1 cellular context compared by ENCODE assay signal in the genomic region with DNA sequence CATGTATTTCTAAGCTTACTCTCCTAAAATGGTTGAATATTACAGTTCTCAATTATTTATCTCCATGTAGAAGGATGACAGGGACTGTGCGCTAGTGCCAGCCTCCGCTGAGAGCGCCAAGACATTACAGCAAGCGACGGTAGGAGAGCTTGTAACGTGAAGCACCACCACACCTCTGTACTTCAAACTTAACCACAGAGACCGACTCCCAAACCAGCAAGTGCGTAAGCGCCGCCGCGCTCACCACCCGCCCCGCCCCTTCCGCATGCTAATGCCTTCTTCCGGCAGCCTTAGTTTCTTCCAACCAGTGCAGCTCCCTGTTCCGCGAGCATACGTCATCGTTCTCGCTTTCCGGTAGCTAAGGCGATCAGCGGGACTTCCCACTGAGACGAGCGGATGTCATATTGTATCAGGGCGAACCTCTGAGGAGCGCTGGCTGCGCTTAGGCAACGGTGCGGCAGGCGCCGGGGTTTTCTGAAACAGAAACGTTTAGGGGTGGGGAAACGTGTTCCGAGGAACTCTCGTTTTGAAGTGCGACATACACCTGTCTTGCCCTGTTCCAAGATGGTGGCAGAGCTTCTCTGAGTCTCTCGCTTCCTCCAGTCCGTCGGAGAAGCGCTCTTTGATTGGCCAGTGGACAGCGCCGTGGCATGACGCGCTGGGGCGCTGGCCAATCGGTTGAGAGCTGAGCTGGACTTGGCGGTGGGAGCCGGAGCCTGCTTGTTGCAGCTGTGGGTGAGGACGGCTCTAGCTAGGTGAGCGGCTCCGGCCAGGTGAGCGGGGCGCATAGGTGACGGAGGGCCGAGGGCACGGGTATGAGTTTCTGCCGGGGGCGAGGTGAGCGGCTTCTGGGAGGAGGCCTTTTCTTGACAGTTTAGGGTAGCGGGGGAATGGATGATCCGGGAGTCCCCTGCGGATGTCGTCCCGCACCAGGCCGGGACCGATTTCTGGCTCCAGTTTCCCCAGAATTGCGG.
TF ChIP-seq lines count a peak whose summit lies in the region.

A gene (plus strand): TSS at position 723 of the 974 bp plus-strand sequence. CDS start 2,896 bp downstream, outside the sequence.

TF ChIP-seq in H1, 55 proteins besides CTCF, POLR2A, EP300 and RAD21 (continues in another document):
- TF ChIP-seq TAF1 (IDR thresholded peaks at IDR 0.05; ENCODE audit: low read depth, low read length) (peak; percentile 91), KDM5A (IDR thresholded peaks at IDR 0.05; ENCODE audit: low read length) (no peak; the same call in 1 of the 2 replicates), BRCA1 (IDR thresholded peaks at IDR 0.05; ENCODE audit: low read depth, low read length) (peak; percentile 56; the same call in 1 of the 2 replicates), CEBPB (IDR thresholded peaks at IDR 0.05; ENCODE audit: low read depth, low read length) (no peak), YY1 (IDR thresholded peaks at IDR 0.05; ENCODE audit: low read depth, low read length) (peak; percentile 98), GABPA (IDR thresholded peaks at IDR 0.05; ENCODE audit: borderline replicate concordance, insufficient read depth, low read length) (no peak), EGR1 (IDR thresholded peaks at IDR 0.05; ENCODE audit: borderline replicate concordance, low read depth, low read length) (no peak), CHD1 (IDR thresholded peaks at IDR 0.05; ENCODE audit: low read depth, low read length) (peak; percentile 47; the same call in 1 of the 2 replicates), HDAC6 (IDR thresholded peaks at IDR 0.05; ENCODE audit: low read depth, low read length) (no peak), SP1 (IDR thresholded peaks at IDR 0.05; ENCODE audit: low read depth, low read length) (peak; percentile 62; the same call in 1 of the 2 replicates), NRF1 (IDR thresholded peaks at IDR 0.05; ENCODE audit: low read depth, low read length) (0 out of 2 replicates have a peak, but pooled peaks have one; percentile 10), RXRA (IDR thresholded peaks at IDR 0.05; ENCODE audit: insufficient read depth, low read depth, low read length) (no peak), MAFK (IDR thresholded peaks at IDR 0.05; ENCODE audit: low read depth, low read length) (no peak), HDAC2 (IDR thresholded peaks at IDR 0.05; ENCODE audit: borderline replicate concordance in 1 of 2, low read depth in 2 of 2, low read length in 2 of 2) (peak in 1 of 2 experiments; percentile 68; a peak in 1 of 4 replicates), BCL11A (IDR thresholded peaks at IDR 0.05; ENCODE audit: low read depth in 2 of 2, low read length in 2 of 2) (no peak), CBX5 (IDR thresholded peaks at IDR 0.05; ENCODE audit: low read depth, low read length) (no peak), SP2 (IDR thresholded peaks at IDR 0.05; ENCODE audit: low read length) (no peak), POLR2AphosphoS5 (IDR thresholded peaks at IDR 0.05; ENCODE audit: low read depth, low read length) (peak; percentile 91), FOSL1 (IDR thresholded peaks at IDR 0.05; ENCODE audit: insufficient read depth, low read depth, low read length) (no peak), CHD2 (IDR thresholded peaks at IDR 0.05; ENCODE audit: low read length) (peak; percentile 84), SAP30 (IDR thresholded peaks at IDR 0.05; ENCODE audit: insufficient read depth, insufficient replicate concordance, low read length) (peak; percentile 31), CTBP2 (IDR thresholded peaks at IDR 0.05; ENCODE audit: borderline replicate concordance, insufficient read depth, insufficient read length, low read length) (no peak), RFX5 (IDR thresholded peaks at IDR 0.05; ENCODE audit: borderline replicate concordance, low read depth, low read length) (no peak), SIN3A (conservative IDR thresholded peaks at IDR 0.05 in 1 of 2, IDR thresholded peaks at IDR 0.05 in 1 of 2; ENCODE audit: low read depth in 1 of 2, low read length in 2 of 2) (peak; percentile 69 to 95; a peak in 3 of 4 replicates), CBX8 (IDR thresholded peaks at IDR 0.05; ENCODE audit: borderline replicate concordance, low read depth, low read length) (no peak), TEAD4 (IDR thresholded peaks at IDR 0.05; ENCODE audit: low read depth, low read length) (no peak), GTF2F1 (IDR thresholded peaks at IDR 0.05; ENCODE audit: borderline replicate concordance, low read depth, low read length) (peak; percentile 81; the same call in 1 of the 2 replicates), SUZ12 (IDR thresholded peaks at IDR 0.05; ENCODE audit: low read length) (no peak), NANOG (IDR thresholded peaks at IDR 0.05; ENCODE audit: insufficient read depth, low read depth, low read length, poor library complexity, severe bottlenecking) (no peak), TBP (IDR thresholded peaks at IDR 0.05; ENCODE audit: low read depth, low read length) (peak; percentile 79), PHF8 (conservative IDR thresholded peaks at IDR 0.05; ENCODE audit: low read depth, low read length) (peak; percentile 93), RNF2 (IDR thresholded peaks at IDR 0.05; ENCODE audit: borderline replicate concordance, low read depth, low read length, missing control alignments, poor library complexity, severe bottlenecking) (no peak), SIRT6 (IDR thresholded peaks at IDR 0.05; ENCODE audit: low read length) (no peak), SRF (IDR thresholded peaks at IDR 0.05; ENCODE audit: low read depth, low read length) (no peak), KDM1A (IDR thresholded peaks at IDR 0.05; ENCODE audit: borderline replicate concordance, low read length) (no peak), JUND (IDR thresholded peaks at IDR 0.05; ENCODE audit: low read length) (peak; percentile 80; the same call in 1 of the 2 replicates), ASH2L (IDR thresholded peaks at IDR 0.05; ENCODE audit: low read length) (peak; percentile 78), TCF12 (IDR thresholded peaks at IDR 0.05; ENCODE audit: low read depth, low read length) (no peak), ZNF274 (IDR thresholded peaks at IDR 0.05; ENCODE audit: borderline replicate concordance, extremely low read depth, low read length) (no peak), SIX5 (IDR thresholded peaks at IDR 0.05; ENCODE audit: low read depth, low read length) (no peak), JUN (IDR thresholded peaks at IDR 0.05; ENCODE audit: low read depth, low read length) (peak; percentile 60; the same call in 1 of the 2 replicates), POU5F1 (IDR thresholded peaks at IDR 0.05; ENCODE audit: low read depth, low read length) (no peak), SP4 (IDR thresholded peaks at IDR 0.05; ENCODE audit: low read length) (peak; percentile 72; the same call in 1 of the 2 replicates), RBBP5 (IDR thresholded peaks at IDR 0.05; ENCODE audit: borderline replicate concordance, low read depth, low read length) (no peak), TAF7 (optimal IDR thresholded peaks at IDR 0.05; ENCODE audit: borderline replicate concordance, low read depth, low read length) (peak; percentile 71), KDM4A (IDR thresholded peaks at IDR 0.05; ENCODE audit: low read depth, low read length, severe bottlenecking) (peak; percentile 77)
- TF ChIP-seq, protein P1, sequence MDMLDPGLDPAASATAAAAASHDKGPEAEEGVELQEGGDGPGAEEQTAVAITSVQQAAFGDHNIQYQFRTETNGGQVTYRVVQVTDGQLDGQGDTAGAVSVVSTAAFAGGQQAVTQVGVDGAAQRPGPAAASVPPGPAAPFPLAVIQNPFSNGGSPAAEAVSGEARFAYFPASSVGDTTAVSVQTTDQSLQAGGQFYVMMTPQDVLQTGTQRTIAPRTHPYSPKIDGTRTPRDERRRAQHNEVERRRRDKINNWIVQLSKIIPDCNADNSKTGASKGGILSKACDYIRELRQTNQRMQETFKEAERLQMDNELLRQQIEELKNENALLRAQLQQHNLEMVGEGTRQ (IDR thresholded peaks at IDR 0.05; ENCODE audit: low read length): no peak
- TF ChIP-seq, protein P2, sequence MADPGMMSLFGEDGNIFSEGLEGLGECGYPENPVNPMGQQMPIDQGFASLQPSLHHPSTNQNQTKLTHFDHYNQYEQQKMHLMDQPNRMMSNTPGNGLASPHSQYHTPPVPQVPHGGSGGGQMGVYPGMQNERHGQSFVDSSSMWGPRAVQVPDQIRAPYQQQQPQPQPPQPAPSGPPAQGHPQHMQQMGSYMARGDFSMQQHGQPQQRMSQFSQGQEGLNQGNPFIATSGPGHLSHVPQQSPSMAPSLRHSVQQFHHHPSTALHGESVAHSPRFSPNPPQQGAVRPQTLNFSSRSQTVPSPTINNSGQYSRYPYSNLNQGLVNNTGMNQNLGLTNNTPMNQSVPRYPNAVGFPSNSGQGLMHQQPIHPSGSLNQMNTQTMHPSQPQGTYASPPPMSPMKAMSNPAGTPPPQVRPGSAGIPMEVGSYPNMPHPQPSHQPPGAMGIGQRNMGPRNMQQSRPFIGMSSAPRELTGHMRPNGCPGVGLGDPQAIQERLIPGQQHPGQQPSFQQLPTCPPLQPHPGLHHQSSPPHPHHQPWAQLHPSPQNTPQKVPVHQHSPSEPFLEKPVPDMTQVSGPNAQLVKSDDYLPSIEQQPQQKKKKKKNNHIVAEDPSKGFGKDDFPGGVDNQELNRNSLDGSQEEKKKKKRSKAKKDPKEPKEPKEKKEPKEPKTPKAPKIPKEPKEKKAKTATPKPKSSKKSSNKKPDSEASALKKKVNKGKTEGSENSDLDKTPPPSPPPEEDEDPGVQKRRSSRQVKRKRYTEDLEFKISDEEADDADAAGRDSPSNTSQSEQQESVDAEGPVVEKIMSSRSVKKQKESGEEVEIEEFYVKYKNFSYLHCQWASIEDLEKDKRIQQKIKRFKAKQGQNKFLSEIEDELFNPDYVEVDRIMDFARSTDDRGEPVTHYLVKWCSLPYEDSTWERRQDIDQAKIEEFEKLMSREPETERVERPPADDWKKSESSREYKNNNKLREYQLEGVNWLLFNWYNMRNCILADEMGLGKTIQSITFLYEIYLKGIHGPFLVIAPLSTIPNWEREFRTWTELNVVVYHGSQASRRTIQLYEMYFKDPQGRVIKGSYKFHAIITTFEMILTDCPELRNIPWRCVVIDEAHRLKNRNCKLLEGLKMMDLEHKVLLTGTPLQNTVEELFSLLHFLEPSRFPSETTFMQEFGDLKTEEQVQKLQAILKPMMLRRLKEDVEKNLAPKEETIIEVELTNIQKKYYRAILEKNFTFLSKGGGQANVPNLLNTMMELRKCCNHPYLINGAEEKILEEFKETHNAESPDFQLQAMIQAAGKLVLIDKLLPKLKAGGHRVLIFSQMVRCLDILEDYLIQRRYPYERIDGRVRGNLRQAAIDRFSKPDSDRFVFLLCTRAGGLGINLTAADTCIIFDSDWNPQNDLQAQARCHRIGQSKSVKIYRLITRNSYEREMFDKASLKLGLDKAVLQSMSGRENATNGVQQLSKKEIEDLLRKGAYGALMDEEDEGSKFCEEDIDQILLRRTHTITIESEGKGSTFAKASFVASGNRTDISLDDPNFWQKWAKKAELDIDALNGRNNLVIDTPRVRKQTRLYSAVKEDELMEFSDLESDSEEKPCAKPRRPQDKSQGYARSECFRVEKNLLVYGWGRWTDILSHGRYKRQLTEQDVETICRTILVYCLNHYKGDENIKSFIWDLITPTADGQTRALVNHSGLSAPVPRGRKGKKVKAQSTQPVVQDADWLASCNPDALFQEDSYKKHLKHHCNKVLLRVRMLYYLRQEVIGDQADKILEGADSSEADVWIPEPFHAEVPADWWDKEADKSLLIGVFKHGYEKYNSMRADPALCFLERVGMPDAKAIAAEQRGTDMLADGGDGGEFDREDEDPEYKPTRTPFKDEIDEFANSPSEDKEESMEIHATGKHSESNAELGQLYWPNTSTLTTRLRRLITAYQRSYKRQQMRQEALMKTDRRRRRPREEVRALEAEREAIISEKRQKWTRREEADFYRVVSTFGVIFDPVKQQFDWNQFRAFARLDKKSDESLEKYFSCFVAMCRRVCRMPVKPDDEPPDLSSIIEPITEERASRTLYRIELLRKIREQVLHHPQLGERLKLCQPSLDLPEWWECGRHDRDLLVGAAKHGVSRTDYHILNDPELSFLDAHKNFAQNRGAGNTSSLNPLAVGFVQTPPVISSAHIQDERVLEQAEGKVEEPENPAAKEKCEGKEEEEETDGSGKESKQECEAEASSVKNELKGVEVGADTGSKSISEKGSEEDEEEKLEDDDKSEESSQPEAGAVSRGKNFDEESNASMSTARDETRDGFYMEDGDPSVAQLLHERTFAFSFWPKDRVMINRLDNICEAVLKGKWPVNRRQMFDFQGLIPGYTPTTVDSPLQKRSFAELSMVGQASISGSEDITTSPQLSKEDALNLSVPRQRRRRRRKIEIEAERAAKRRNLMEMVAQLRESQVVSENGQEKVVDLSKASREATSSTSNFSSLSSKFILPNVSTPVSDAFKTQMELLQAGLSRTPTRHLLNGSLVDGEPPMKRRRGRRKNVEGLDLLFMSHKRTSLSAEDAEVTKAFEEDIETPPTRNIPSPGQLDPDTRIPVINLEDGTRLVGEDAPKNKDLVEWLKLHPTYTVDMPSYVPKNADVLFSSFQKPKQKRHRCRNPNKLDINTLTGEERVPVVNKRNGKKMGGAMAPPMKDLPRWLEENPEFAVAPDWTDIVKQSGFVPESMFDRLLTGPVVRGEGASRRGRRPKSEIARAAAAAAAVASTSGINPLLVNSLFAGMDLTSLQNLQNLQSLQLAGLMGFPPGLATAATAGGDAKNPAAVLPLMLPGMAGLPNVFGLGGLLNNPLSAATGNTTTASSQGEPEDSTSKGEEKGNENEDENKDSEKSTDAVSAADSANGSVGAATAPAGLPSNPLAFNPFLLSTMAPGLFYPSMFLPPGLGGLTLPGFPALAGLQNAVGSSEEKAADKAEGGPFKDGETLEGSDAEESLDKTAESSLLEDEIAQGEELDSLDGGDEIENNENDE (IDR thresholded peaks at IDR 0.05; ENCODE audit: insufficient replicate concordance, low read length): no peak
- TF ChIP-seq, protein P3, sequence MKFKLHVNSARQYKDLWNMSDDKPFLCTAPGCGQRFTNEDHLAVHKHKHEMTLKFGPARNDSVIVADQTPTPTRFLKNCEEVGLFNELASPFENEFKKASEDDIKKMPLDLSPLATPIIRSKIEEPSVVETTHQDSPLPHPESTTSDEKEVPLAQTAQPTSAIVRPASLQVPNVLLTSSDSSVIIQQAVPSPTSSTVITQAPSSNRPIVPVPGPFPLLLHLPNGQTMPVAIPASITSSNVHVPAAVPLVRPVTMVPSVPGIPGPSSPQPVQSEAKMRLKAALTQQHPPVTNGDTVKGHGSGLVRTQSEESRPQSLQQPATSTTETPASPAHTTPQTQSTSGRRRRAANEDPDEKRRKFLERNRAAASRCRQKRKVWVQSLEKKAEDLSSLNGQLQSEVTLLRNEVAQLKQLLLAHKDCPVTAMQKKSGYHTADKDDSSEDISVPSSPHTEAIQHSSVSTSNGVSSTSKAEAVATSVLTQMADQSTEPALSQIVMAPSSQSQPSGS (IDR thresholded peaks at IDR 0.05; ENCODE audit: low read length): peak; percentile 99
- TF ChIP-seq, protein P4, sequence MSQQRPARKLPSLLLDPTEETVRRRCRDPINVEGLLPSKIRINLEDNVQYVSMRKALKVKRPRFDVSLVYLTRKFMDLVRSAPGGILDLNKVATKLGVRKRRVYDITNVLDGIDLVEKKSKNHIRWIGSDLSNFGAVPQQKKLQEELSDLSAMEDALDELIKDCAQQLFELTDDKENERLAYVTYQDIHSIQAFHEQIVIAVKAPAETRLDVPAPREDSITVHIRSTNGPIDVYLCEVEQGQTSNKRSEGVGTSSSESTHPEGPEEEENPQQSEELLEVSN (IDR thresholded peaks at IDR 0.05): peak; percentile 26; the same call in 1 of the 2 replicates
- TF ChIP-seq, protein P5, sequence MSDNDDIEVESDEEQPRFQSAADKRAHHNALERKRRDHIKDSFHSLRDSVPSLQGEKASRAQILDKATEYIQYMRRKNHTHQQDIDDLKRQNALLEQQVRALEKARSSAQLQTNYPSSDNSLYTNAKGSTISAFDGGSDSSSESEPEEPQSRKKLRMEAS (IDR thresholded peaks at IDR 0.05): peak; percentile 53
